22 cellular contexts compared by ENCODE assay signal in the genomic region with DNA sequence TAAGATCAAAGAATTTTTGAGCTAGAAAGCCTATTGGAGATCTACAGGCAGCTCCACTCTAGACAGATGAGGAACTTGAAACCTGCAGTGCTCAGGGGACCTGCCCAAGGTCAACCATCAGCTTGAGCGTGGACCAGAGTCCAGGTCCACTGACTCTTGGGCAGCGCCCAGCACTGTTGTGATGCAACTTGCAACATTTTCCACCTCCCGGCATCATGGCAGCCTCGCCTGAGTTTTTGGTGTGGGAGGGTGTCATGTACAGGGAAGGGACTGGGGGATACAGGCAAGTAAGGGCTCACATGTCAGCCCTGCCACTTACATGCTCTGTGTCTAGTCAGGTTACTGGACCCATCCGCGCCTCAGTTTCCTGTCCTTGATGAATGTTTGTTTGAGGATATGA.
"Had no signal": no experiment of that assay in that cellular context is flagged by ENCODE, and none has a peak within 500 bp of the region (broad histone marks: within the 10 kb centered on the region; RNA-seq: fewer than 3 reads in every experiment).

No MANE protein-coding gene starts in this region.

- H3K4me3 ChIP-seq: esophagus muscularis mucosa, gastroesophageal sphincter, heart left ventricle, hepatocyte, left lung, prostate gland, right atrium auricular region, sigmoid colon, spleen, stomach, thyroid gland had no signal

- H3K27ac ChIP-seq: esophagus muscularis mucosa, foreskin keratinocyte, gastroesophageal sphincter, heart left ventricle, left lung, prostate gland, right atrium auricular region, sigmoid colon, spleen, stomach, thyroid gland had no signal

- H3K27me3 Mint-ChIP-seq: dendritic cell treated with granulocyte-macrophage colony-stimulating factor and Interleukin-4, amounts not matched to agents 40 ng/mL and 50 ng/mL, for 4 days; naive thymus-derived CD8-positive, alpha-beta T cell had no signal

- H2AFZ ChIP-seq: hepatocyte had no signal

- ATAC-seq: foreskin keratinocyte; gastroesophageal sphincter; heart left ventricle; left cardiac atrium; left lung; naive thymus-derived CD8-positive, alpha-beta T cell had no signal

- H3K27me3 ChIP-seq: esophagus muscularis mucosa, foreskin keratinocyte, gastroesophageal sphincter, heart left ventricle, hepatocyte, left lung, right atrium auricular region, sigmoid colon, spleen, stomach, thyroid gland had no signal

- H3K36me3 Mint-ChIP-seq: naive thymus-derived CD8-positive, alpha-beta T cell had no signal

- H3K4me3 Mint-ChIP-seq: dendritic cell treated with granulocyte-macrophage colony-stimulating factor and Interleukin-4, amounts not matched to agents 40 ng/mL and 50 ng/mL, for 4 days; naive thymus-derived CD8-positive, alpha-beta T cell; neural crest cell had no signal

- H3K36me3 ChIP-seq: esophagus muscularis mucosa, gastroesophageal sphincter, heart left ventricle, left lung, prostate gland, right atrium auricular region, sigmoid colon, spleen, stomach, thyroid gland had no signal

- H3K9me3 Mint-ChIP-seq: dendritic cell treated with granulocyte-macrophage colony-stimulating factor and Interleukin-4, amounts not matched to agents 40 ng/mL and 50 ng/mL, for 4 days; neural crest cell had no signal

- H3K27ac Mint-ChIP-seq: dendritic cell treated with granulocyte-macrophage colony-stimulating factor and Interleukin-4, amounts not matched to agents 40 ng/mL and 50 ng/mL, for 4 days; naive thymus-derived CD8-positive, alpha-beta T cell had no signal

- H3K9me3 ChIP-seq: esophagus muscularis mucosa, gastroesophageal sphincter, heart left ventricle, left lung, prostate gland, right atrium auricular region, sigmoid colon, spleen, stomach, thyroid gland had no signal

- DNase-seq: central memory CD4-positive, alpha-beta T cell; effector CD8-positive, alpha-beta T cell; foreskin keratinocyte; heart left ventricle; left cardiac atrium; left lung; mesenchymal stem cell; naive thymus-derived CD8-positive, alpha-beta T cell; sigmoid colon; spleen; stimulated activated CD8-positive, alpha-beta memory T cell treated with anti-CD3 and anti-CD28 coated beads, Interleukin-4, amount 100 ng/mL, for 48 hours; stimulated activated naive CD4-positive, alpha-beta T cell; stomach; thyroid gland; trophoblast cell had no signal

- H3K4me1 ChIP-seq: esophagus muscularis mucosa, gastroesophageal sphincter, heart left ventricle, left lung, prostate gland, right atrium auricular region, sigmoid colon, spleen, stomach, thyroid gland had no signal

- H3K4me2 ChIP-seq: hepatocyte had no signal
